1 cellular context compared by ENCODE assay signal in genomic region chr20:24963672-24964517, GRCh38.
A peak's percentile ranks its signal among the peaks of the same experiment; 100 is the strongest.
TF ChIP-seq lines count a peak whose summit lies in the region.

No MANE protein-coding gene starts in this region.

TF ChIP-seq in HepG2, 621 proteins besides CTCF, POLR2A, EP300 and RAD21:
- TF ChIP-seq TBX3 (IDR thresholded peaks at IDR 0.05; ENCODE audit: borderline replicate concordance) = no peak
- TF ChIP-seq AGO2 (optimal IDR thresholded peaks at IDR 0.05; ENCODE audit: low read depth, low read length) = peak; percentile 59
